ENCODE assay signal across 14 cellular contexts in genomic region chr7:129903935-129904334, GRCh38.
DNase-seq lines count a peak whose midpoint lies in the region; ATAC-seq lines count a peak whose summit lies in the region.
"Had no signal": no experiment of that assay in that cellular context is flagged by ENCODE, and none has a peak within 500 bp of the region (broad histone marks: within the 10 kb centered on the region; RNA-seq: fewer than 3 reads in every experiment).

No MANE protein-coding gene starts in this region.

- ATAC-seq in GM18498 (IDR thresholded peaks at IDR 0.05; ENCODE audit: unreplicated experiment) (peak; percentile 83), GM21526 (IDR thresholded peaks at IDR 0.05; ENCODE audit: low FRiP score, unreplicated experiment) (peak; percentile 81), HG03432 (IDR thresholded peaks at IDR 0.05; ENCODE audit: unreplicated experiment) (peak; percentile 82), GM21360 (IDR thresholded peaks at IDR 0.05; ENCODE audit: unreplicated experiment) (no peak), GM21737 (IDR thresholded peaks at IDR 0.05; ENCODE audit: unreplicated experiment) (no peak)
- ATAC-seq: stimulated activated naive CD8-positive, alpha-beta T cell treated with anti-CD3 and anti-CD28 coated beads, Interleukin-15, amount 100 ng/mL, for 72 hours had no signal

- DNase-seq in germinal center (ENCODE audit: low spot score) (peak; percentile 51), NCI-H526 treated with DMSO at 0.1 percent for 48 hours (lab: John Stamatoyannopoulos, UW) (no peak)
- DNase-seq in activated CD4-positive, alpha-beta T cell treated with anti-CD3 and anti-CD28 coated beads for 4 hours: no peak
- DNase-seq: activated CD4-positive, CD25-positive, alpha-beta regulatory T cell; GM23248; NCI-H446 treated with DMSO at 0.1 percent for 48 hours; SJCRH30; stimulated activated CD4-positive, alpha-beta T cell treated with anti-CD3 and anti-CD28 coated beads, Interleukin-2, amount 100 ng/mL, for 24 hours; stimulated activated naive CD8-positive, alpha-beta T cell treated with anti-CD3 and anti-CD28 coated beads, Interleukin-15, amount 100 ng/mL, for 72 hours had no signal

Comparison
In these comparisons a context has a peak if more than half of its experiments do, and no peak if none do; other contexts are left out.
1. ATAC-seq: peak in GM18498 (single experiment), GM21526 (single experiment) and HG03432 (single experiment); none in GM21360 (single experiment) and GM21737 (single experiment).